12 cellular contexts compared by ENCODE assay signal in genomic region chr10:71474702-71475242, GRCh38.
"Had no signal": no experiment of that assay in that cellular context is flagged by ENCODE, and none has a peak within 500 bp of the region (broad histone marks: within the 10 kb centered on the region; RNA-seq: fewer than 3 reads in every experiment).

No MANE protein-coding gene starts in this region.

- H3K4me3 Mint-ChIP-seq: activated naive CD4-positive, alpha-beta T cell treated with anti-CD3 and anti-CD28 coated beads for 36 hours; central memory CD8-positive, alpha-beta T cell; stimulated activated naive CD8-positive, alpha-beta T cell treated with anti-CD3 and anti-CD28 coated beads, Interleukin-15, Interleukin-2, amounts not matched to agents 100 ng/mL and 50 ng/mL, for 24 hours; T-helper 2 cell treated with Interferon-gamma antibody and Interleukin-4, amounts not matched to agents 5 μg/mL and 100 μg/mL, for 36 hours had no signal

- H3K27ac Mint-ChIP-seq: activated naive CD4-positive, alpha-beta T cell treated with anti-CD3 and anti-CD28 coated beads for 36 hours; stimulated activated naive CD8-positive, alpha-beta T cell treated with anti-CD3 and anti-CD28 coated beads, Interleukin-15, Interleukin-2, amounts not matched to agents 100 ng/mL and 50 ng/mL, for 24 hours; T-helper 2 cell treated with Interferon-gamma antibody and Interleukin-4, amounts not matched to agents 5 μg/mL and 100 μg/mL, for 36 hours had no signal

- H3K4me1 Mint-ChIP-seq: central memory CD8-positive, alpha-beta T cell had no signal

- H3K36me3 ChIP-seq: adrenal gland, neutrophil had no signal

- H3K27me3 ChIP-seq: adrenal gland, neutrophil had no signal

- H3K27ac ChIP-seq: neutrophil had no signal

- H3K9me3 Mint-ChIP-seq: activated naive CD4-positive, alpha-beta T cell treated with anti-CD3 and anti-CD28 coated beads for 36 hours; central memory CD8-positive, alpha-beta T cell; stimulated activated naive CD8-positive, alpha-beta T cell treated with anti-CD3 and anti-CD28 coated beads, Interleukin-15, Interleukin-2, amounts not matched to agents 100 ng/mL and 50 ng/mL, for 24 hours; T-helper 2 cell treated with Interferon-gamma antibody and Interleukin-4, amounts not matched to agents 5 μg/mL and 100 μg/mL, for 36 hours had no signal

- H3K9me3 ChIP-seq: adrenal gland, neutrophil had no signal

- H3K27me3 Mint-ChIP-seq: stimulated activated naive CD8-positive, alpha-beta T cell treated with anti-CD3 and anti-CD28 coated beads, Interleukin-15, Interleukin-2, amounts not matched to agents 100 ng/mL and 50 ng/mL, for 24 hours had no signal

- DNase-seq: activated CD4-positive, alpha-beta T cell treated with anti-CD3 and anti-CD28 coated beads for 1 hour; activated CD4-positive, alpha-beta T cell treated with anti-CD3 and anti-CD28 coated beads, Interleukin-2, amount 50 U/mL, for 48 hours; activated CD8-positive, alpha-beta memory T cell treated with anti-CD3 and anti-CD28 coated beads, Interleukin-2, amount 50 U/mL, for 4 hours; activated naive CD4-positive, alpha-beta T cell treated with anti-CD3 and anti-CD28 coated beads for 36 hours; erythroblast; hippocampal formation; stimulated activated CD4-positive, alpha-beta T cell treated with anti-CD3 and anti-CD28 coated beads, Interleukin-2, amount 100 ng/mL, for 24 hours had no signal
